Comparison of ENCODE assay signal across 38 cellular contexts in the genomic region with DNA sequence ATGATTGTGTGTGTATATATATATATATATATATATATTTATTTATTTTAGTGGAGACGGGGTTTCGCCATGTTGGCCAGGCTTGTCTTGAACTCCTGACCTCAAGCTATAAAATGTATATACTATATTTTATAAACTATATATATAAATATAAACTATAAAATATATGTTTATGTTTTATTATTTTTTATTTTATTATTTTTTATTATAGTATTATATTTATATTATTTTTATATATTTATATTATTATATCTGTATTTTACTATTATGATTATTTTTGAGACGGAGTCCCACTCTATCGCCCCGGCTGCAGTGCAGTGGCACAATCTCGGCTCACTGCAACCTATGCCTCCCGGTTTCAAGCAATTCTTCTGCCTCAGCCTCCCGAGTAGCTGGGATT. TPM values are rescaled to one million over a fixed set of nuclear protein-coding genes. Genes with fewer than 3 reads are reported as not detected.
"Had no signal": no experiment of that assay in that cellular context is flagged by ENCODE, and none has a peak within 500 bp of the region (broad histone marks: within the 10 kb centered on the region; RNA-seq: fewer than 3 reads in every experiment).

No MANE protein-coding gene starts in this region.

- DNase-seq: Karpas-422, Kasumi-1, MG63, MM.1S, MV-4-11, NCI-H1048, NCI-H1092, NCI-H1092 treated with DMSO at 0.1 percent for 48 hours, NCI-H1105, NCI-H1105 treated with DMSO at 0.1 percent for 48 hours, NCI-H1417, NCI-H1417 treated with DMSO at 0.1 percent for 48 hours, NCI-H1436, NCI-H1436 treated with DMSO at 0.1 percent for 48 hours, NCI-H146, NCI-H1694, NCI-H1694 treated with DMSO at 0.1 percent for 48 hours, NCI-H187, NCI-H187 treated with DMSO at 0.1 percent for 48 hours, NCI-H1930, NCI-H2029, NCI-H2029 treated with DMSO at 0.1 percent for 48 hours, NCI-H2081, NCI-H2081 treated with DMSO at 0.1 percent for 48 hours, NCI-H2107, NCI-H2171, NCI-H2171 treated with DMSO at 0.1 percent for 48 hours, NCI-H2227 treated with DMSO at 0.1 percent for 48 hours, NCI-H226, NCI-H345, NCI-H446, NCI-H446 treated with DMSO at 0.1 percent for 48 hours, NCI-H510A, NCI-H510A treated with DMSO at 0.1 percent for 48 hours, NCI-H524 had no signal

RNA-seq across cellular contexts. Expression of a gene that starts 10.5 kb away (rescaled TPM):
- total RNA-seq: MCF 10A, NCI-H460 had no signal

RNA-seq across cellular contexts. Expression of a gene that starts 30.5 kb away (rescaled TPM):
- total RNA-seq: LHCN-M2, MCF 10A, NCI-H460 had no signal

RNA-seq across cellular contexts. Expression of a gene that starts 30.7 kb away (rescaled TPM):
- total RNA-seq: LHCN-M2, MCF 10A, NCI-H460 had no signal
